In the genomic region with DNA sequence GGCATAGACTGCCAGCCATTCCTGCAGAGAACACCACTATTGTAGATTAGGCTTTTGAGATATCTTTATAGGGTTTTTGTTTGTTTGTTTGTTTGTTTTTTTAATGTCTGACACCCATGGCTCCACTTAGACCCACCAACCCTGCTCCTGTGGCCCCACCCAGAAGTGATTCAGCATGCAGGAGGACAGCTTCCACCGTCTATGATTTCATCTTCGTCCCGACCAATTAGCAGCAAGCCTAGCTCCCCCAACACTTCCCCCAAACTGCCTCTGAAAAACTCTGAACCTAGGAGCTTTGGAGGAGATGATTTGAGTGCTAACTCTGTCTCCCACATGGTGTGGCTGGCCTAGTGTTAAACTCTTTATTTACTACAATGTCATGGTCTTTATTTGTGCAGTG, we compare ENCODE assay signal across 1 cellular context.
TF ChIP-seq lines count a peak whose summit lies in the region.

No MANE protein-coding gene starts in this region.

TF ChIP-seq in GM23338, 12 proteins besides CTCF, POLR2A, EP300 and RAD21 (continued from another document):
- TF ChIP-seq, protein P1, sequence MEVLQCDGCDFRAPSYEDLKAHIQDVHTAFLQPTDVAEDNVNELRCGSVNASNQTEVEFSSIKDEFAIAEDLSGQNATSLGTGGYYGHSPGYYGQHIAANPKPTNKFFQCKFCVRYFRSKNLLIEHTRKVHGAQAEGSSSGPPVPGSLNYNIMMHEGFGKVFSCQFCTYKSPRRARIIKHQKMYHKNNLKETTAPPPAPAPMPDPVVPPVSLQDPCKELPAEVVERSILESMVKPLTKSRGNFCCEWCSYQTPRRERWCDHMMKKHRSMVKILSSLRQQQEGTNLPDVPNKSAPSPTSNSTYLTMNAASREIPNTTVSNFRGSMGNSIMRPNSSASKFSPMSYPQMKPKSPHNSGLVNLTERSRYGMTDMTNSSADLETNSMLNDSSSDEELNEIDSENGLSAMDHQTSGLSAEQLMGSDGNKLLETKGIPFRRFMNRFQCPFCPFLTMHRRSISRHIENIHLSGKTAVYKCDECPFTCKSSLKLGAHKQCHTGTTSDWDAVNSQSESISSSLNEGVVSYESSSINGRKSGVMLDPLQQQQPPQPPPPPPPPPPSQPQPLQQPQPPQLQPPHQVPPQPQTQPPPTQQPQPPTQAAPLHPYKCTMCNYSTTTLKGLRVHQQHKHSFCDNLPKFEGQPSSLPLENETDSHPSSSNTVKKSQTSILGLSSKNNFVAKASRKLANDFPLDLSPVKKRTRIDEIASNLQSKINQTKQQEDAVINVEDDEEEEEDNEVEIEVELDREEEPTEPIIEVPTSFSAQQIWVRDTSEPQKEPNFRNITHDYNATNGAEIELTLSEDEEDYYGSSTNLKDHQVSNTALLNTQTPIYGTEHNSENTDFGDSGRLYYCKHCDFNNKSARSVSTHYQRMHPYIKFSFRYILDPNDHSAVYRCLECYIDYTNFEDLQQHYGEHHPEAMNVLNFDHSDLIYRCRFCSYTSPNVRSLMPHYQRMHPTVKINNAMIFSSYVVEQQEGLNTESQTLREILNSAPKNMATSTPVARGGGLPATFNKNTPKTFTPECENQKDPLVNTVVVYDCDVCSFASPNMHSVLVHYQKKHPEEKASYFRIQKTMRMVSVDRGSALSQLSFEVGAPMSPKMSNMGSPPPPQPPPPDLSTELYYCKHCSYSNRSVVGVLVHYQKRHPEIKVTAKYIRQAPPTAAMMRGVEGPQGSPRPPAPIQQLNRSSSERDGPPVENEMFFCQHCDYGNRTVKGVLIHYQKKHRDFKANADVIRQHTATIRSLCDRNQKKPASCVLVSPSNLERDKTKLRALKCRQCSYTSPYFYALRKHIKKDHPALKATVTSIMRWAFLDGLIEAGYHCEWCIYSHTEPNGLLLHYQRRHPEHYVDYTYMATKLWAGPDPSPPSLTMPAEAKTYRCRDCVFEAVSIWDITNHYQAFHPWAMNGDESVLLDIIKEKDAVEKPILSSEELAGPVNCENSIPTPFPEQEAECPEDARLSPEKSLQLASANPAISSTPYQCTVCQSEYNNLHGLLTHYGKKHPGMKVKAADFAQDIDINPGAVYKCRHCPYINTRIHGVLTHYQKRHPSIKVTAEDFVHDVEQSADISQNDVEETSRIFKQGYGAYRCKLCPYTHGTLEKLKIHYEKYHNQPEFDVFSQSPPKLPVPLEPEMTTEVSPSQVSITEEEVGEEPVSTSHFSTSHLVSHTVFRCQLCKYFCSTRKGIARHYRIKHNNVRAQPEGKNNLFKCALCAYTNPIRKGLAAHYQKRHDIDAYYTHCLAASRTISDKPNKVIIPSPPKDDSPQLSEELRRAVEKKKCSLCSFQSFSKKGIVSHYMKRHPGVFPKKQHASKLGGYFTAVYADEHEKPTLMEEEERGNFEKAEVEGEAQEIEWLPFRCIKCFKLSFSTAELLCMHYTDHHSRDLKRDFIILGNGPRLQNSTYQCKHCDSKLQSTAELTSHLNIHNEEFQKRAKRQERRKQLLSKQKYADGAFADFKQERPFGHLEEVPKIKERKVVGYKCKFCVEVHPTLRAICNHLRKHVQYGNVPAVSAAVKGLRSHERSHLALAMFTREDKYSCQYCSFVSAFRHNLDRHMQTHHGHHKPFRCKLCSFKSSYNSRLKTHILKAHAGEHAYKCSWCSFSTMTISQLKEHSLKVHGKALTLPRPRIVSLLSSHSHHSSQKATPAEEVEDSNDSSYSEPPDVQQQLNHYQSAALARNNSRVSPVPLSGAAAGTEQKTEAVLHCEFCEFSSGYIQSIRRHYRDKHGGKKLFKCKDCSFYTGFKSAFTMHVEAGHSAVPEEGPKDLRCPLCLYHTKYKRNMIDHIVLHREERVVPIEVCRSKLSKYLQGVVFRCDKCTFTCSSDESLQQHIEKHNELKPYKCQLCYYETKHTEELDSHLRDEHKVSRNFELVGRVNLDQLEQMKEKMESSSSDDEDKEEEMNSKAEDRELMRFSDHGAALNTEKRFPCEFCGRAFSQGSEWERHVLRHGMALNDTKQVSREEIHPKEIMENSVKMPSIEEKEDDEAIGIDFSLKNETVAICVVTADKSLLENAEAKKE (CRISPR knock-in tag; IDR thresholded peaks at IDR 0.05), result no peak
- no peak for TF ChIP-seq ZNF114 (CRISPR knock-in tag; IDR thresholded peaks at IDR 0.05)
- no peak for TF ChIP-seq STAT1 (IDR thresholded peaks at IDR 0.05; ENCODE audit: unreplicated experiment)
- TF ChIP-seq, protein P2, sequence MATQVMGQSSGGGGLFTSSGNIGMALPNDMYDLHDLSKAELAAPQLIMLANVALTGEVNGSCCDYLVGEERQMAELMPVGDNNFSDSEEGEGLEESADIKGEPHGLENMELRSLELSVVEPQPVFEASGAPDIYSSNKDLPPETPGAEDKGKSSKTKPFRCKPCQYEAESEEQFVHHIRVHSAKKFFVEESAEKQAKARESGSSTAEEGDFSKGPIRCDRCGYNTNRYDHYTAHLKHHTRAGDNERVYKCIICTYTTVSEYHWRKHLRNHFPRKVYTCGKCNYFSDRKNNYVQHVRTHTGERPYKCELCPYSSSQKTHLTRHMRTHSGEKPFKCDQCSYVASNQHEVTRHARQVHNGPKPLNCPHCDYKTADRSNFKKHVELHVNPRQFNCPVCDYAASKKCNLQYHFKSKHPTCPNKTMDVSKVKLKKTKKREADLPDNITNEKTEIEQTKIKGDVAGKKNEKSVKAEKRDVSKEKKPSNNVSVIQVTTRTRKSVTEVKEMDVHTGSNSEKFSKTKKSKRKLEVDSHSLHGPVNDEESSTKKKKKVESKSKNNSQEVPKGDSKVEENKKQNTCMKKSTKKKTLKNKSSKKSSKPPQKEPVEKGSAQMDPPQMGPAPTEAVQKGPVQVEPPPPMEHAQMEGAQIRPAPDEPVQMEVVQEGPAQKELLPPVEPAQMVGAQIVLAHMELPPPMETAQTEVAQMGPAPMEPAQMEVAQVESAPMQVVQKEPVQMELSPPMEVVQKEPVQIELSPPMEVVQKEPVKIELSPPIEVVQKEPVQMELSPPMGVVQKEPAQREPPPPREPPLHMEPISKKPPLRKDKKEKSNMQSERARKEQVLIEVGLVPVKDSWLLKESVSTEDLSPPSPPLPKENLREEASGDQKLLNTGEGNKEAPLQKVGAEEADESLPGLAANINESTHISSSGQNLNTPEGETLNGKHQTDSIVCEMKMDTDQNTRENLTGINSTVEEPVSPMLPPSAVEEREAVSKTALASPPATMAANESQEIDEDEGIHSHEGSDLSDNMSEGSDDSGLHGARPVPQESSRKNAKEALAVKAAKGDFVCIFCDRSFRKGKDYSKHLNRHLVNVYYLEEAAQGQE (IDR thresholded peaks at IDR 0.05; ENCODE audit: unreplicated experiment), result no peak
- TF ChIP-seq POLR2AphosphoS5 (IDR thresholded peaks at IDR 0.05; ENCODE audit: low read depth), result no peak
- TF ChIP-seq NANOG (IDR thresholded peaks at IDR 0.05; ENCODE audit: borderline replicate concordance), result no peak
- TF ChIP-seq EZH2 (IDR thresholded peaks at IDR 0.05; ENCODE audit: low read depth, unreplicated experiment), result no peak
